15 cellular contexts compared by ENCODE assay signal in genomic region chr2:121182520-121182919, GRCh38.
DNase-seq lines count a peak whose midpoint lies in the region; ATAC-seq, FAIRE-seq and TF ChIP-seq lines count a peak whose summit lies in the region.
"Had no signal": no experiment of that assay in that cellular context is flagged by ENCODE, and none has a peak within 500 bp of the region (broad histone marks: within the 10 kb centered on the region; RNA-seq: fewer than 3 reads in every experiment).

No MANE protein-coding gene starts in this region.

- H3K4me1 Mint-ChIP-seq in stimulated activated naive CD8-positive, alpha-beta T cell treated with anti-CD3 and anti-CD28 coated beads, Interleukin-15, amount 100 ng/mL, for 72 hours: no peaks in the 10 kb centered on the region
- H3K4me1 Mint-ChIP-seq: CD4-positive, alpha-beta memory T cell; GM23338 had no signal

- TF ChIP-seq CTCF in bronchial epithelial cell (IDR thresholded peaks at IDR 0.05; ENCODE audit: insufficient read depth, low read length, severe bottlenecking) (no peak), esophagus squamous epithelium (IDR thresholded peaks at IDR 0.05) (no peak), mucosa of descending colon (IDR thresholded peaks at IDR 0.05) (no peak), ovary (IDR thresholded peaks at IDR 0.05) (no peak)

- H3K36me3 ChIP-seq in bronchial epithelial cell (ENCODE audit: control insufficient read depth, insufficient read depth, low read length) (no peaks in the 10 kb centered on the region), esophagus squamous epithelium (no peaks in the 10 kb centered on the region), mucosa of descending colon (ENCODE audit: low read depth) (no peaks in the 10 kb centered on the region), ovary (no peaks in the 10 kb centered on the region)
- H3K36me3 ChIP-seq: BE2C had no signal

- H3K9me3 ChIP-seq in esophagus squamous epithelium (no peaks in the 10 kb centered on the region), mucosa of descending colon (no peaks in the 10 kb centered on the region), ovary (no peaks in the 10 kb centered on the region)
- H3K9me3 ChIP-seq: A549, BE2C had no signal

- no peaks in the 10 kb centered on the region for H3K9me3 Mint-ChIP-seq in stimulated activated naive CD8-positive, alpha-beta T cell treated with anti-CD3 and anti-CD28 coated beads, Interleukin-15, amount 100 ng/mL, for 72 hours
- H3K9me3 Mint-ChIP-seq: CD4-positive, alpha-beta memory T cell; GM23338 had no signal

- H3K4me1 ChIP-seq in esophagus squamous epithelium: peaks cover 5 to 37% (median 6%) of the 10 kb centered on the region in 3 donors
- no peaks in the 10 kb centered on the region for H3K4me1 ChIP-seq in mucosa of descending colon (ENCODE audit: low read depth)
- H3K4me1 ChIP-seq in ovary (ENCODE audit: insufficient read depth): no peaks in the 10 kb centered on the region
- H3K4me1 ChIP-seq: A549, BE2C had no signal

- H3K4me3 Mint-ChIP-seq in stimulated activated naive CD8-positive, alpha-beta T cell treated with anti-CD3 and anti-CD28 coated beads, Interleukin-15, amount 100 ng/mL, for 72 hours: no peak overlapping the region
- H3K4me3 Mint-ChIP-seq: CD4-positive, alpha-beta memory T cell; GM23338 had no signal

- H3K27ac Mint-ChIP-seq in stimulated activated naive CD8-positive, alpha-beta T cell treated with anti-CD3 and anti-CD28 coated beads, Interleukin-15, amount 100 ng/mL, for 72 hours: no peak overlapping the region
- H3K27ac Mint-ChIP-seq: CD4-positive, alpha-beta memory T cell; GM23338 had no signal

- TF ChIP-seq POLR2A in esophagus squamous epithelium (IDR thresholded peaks at IDR 0.05): no peak
- TF ChIP-seq POLR2A in ovary (IDR thresholded peaks at IDR 0.05): no peak

- H3K27ac ChIP-seq in esophagus squamous epithelium (peak overlapping the region in 3 of 4 donors; percentile 9 to 55 (median 53)), ovary (no peak overlapping the region)
- H3K27ac ChIP-seq: A549, C4-2B had no signal

- peaks cover 7% of the 10 kb centered on the region for H3K27me3 Mint-ChIP-seq in stimulated activated naive CD8-positive, alpha-beta T cell treated with anti-CD3 and anti-CD28 coated beads, Interleukin-15, amount 100 ng/mL, for 72 hours

- TF ChIP-seq EP300 in ovary (IDR thresholded peaks at IDR 0.05): no peak

- ATAC-seq in mucosa of descending colon: peak; percentile 51
- ATAC-seq in stimulated activated naive CD8-positive, alpha-beta T cell treated with anti-CD3 and anti-CD28 coated beads, Interleukin-15, amount 100 ng/mL, for 72 hours: no peak
- ATAC-seq: A549, GM12878, GM23338 had no signal

- H3K4me3 ChIP-seq in bronchial epithelial cell (ENCODE audit: low read depth, low read length): no peak overlapping the region
- no peak overlapping the region for H3K4me3 ChIP-seq in esophagus squamous epithelium
- no peak overlapping the region for H3K4me3 ChIP-seq in mucosa of descending colon
- no peak overlapping the region for H3K4me3 ChIP-seq in ovary
- H3K4me3 ChIP-seq: A549, GM12878, GM23338 had no signal

- intact Hi-C loops in esophagus squamous epithelium (cut with DNase I): no loop called here
- intact Hi-C loops in mucosa of descending colon (cut with DNase I, micrococcal nuclease): no loop called here
- intact Hi-C loops in ovary (cut with DNase I): no loop called here

- H3K27me3 ChIP-seq in bronchial epithelial cell (ENCODE audit: control insufficient read depth, insufficient read depth, low read length) (no peaks in the 10 kb centered on the region), esophagus squamous epithelium (no peaks in the 10 kb centered on the region), ovary (no peaks in the 10 kb centered on the region)
- H3K27me3 ChIP-seq: BE2C had no signal

- DNase-seq in bronchial epithelial cell (ENCODE audit: low read depth): no peak
- DNase-seq in esophagus squamous epithelium (lab: John Stamatoyannopoulos, UW): no peak
- no peak for DNase-seq in mucosa of descending colon
- DNase-seq in ovary: no peak
- no peak for DNase-seq in stimulated activated naive CD8-positive, alpha-beta T cell treated with anti-CD3 and anti-CD28 coated beads, Interleukin-15, amount 100 ng/mL, for 72 hours
- no peak for DNase-seq in amygdala (lab: John Stamatoyannopoulos, UW)
- DNase-seq: BE2C; CD4-positive, alpha-beta memory T cell; DMS79; H7 had no signal

- WGBS in esophagus squamous epithelium, 2 donors: 21 to 50% methylated on average over 4 of the region's 4 CpGs
- WGBS in ovary, 3 donors: 72 to 78% (median 77%) methylated on average over 4 of the region's 4 CpGs

- peak; percentile 47 for FAIRE-seq in bronchial epithelial cell (lab: Jason Lieb, UNC)
- FAIRE-seq: A549, GM12878, GM18507 had no signal

Comparison
In these comparisons a context has a peak if more than half of its experiments do, and no peak if none do; other contexts are left out.
1. H3K27ac ChIP-seq: peak in esophagus squamous epithelium (3 of 4); none in ovary (0 of 2).